7 cellular contexts compared by ENCODE assay signal in genomic region chr1:213362598-213362997, GRCh38.
"Had no signal": no experiment of that assay in that cellular context is flagged by ENCODE, and none has a peak within 500 bp of the region (broad histone marks: within the 10 kb centered on the region; RNA-seq: fewer than 3 reads in every experiment).

No MANE protein-coding gene starts in this region.

- H3K4me3 ChIP-seq: GM12878 had no signal

- FAIRE-seq: G401.6, GM12878, GM12891, GM18507, GM19239 had no signal

- ATAC-seq: GM12878 had no signal

- DNase-seq: GDM1, GF-D8 had no signal
